10 cellular contexts compared by ENCODE assay signal in the genomic region with DNA sequence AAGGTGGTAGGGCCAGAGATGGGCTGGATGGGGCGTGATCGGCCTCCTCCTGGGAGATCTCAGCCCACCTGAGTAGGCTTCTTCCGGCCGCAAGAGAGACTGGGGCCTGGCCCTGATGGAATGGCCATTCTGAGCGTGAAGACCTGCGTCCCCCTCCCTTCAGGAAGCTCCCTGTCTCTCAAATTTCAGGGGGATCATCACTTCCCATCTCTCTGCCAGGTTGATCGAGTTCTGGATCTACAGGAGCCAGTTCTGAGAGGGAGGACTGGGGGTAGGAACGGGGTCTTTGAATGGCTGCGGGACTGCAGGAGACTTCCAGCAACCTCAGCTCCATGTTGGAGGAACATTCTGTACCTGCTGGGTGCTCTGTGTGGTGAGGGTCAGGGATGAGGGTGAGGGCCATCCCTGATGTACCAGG. TPM values are rescaled to one million over a fixed set of nuclear protein-coding genes. Genes with fewer than 3 reads are reported as not detected.
DNase-seq lines count a peak whose midpoint lies in the region; ATAC-seq and TF ChIP-seq lines count a peak whose summit lies in the region.
"Had no signal": no experiment of that assay in that cellular context is flagged by ENCODE, and none has a peak within 500 bp of the region (broad histone marks: within the 10 kb centered on the region; RNA-seq: fewer than 3 reads in every experiment).

No MANE protein-coding gene starts in this region.

- H3K36me3 ChIP-seq in ES-I3 (ENCODE audit: insufficient read depth, low read length) (no peaks in the 10 kb centered on the region), Panc1 (ENCODE audit: control insufficient read depth, insufficient read depth, low read length) (no peaks in the 10 kb centered on the region), esophagus muscularis mucosa (no peaks in the 10 kb centered on the region), rectal smooth muscle tissue (ENCODE audit: control insufficient read depth, insufficient read depth, low read length) (no peaks in the 10 kb centered on the region)
- H3K36me3 ChIP-seq: pancreas had no signal

- no peak for TF ChIP-seq CTCF in Panc1 (IDR thresholded peaks at IDR 0.05)
- no peak for TF ChIP-seq CTCF in esophagus muscularis mucosa (IDR thresholded peaks at IDR 0.05)

- peak overlapping the region; percentile 64 for H3K9ac ChIP-seq in ES-I3 (ENCODE audit: low read depth, low read length)
- peak overlapping the region; percentile 40 for H3K9ac ChIP-seq in rectal smooth muscle tissue (ENCODE audit: low read length)

- peaks cover 7% of the 10 kb centered on the region; the same call in 1 of the 2 replicates for H3K4me1 ChIP-seq in ES-I3 (ENCODE audit: insufficient read depth, low read length)
- H3K4me1 ChIP-seq in Panc1 (ENCODE audit: control insufficient read depth, insufficient read depth, low read length): no peaks in the 10 kb centered on the region; the same call in 1 of the 2 replicates
- H3K4me1 ChIP-seq in esophagus muscularis mucosa: peaks cover 14 to 16% (median 15%) of the 10 kb centered on the region in 4 donors
- peaks cover 5% of the 10 kb centered on the region for H3K4me1 ChIP-seq in rectal smooth muscle tissue (ENCODE audit: control insufficient read depth, insufficient read depth, low read length)

- ATAC-seq in Panc1: no peak
- ATAC-seq in HG03095 (IDR thresholded peaks at IDR 0.05; ENCODE audit: unreplicated experiment): no peak
- no peak for ATAC-seq in HG03139 (IDR thresholded peaks at IDR 0.05; ENCODE audit: unreplicated experiment)

- no peaks in the 10 kb centered on the region for H3K9me3 ChIP-seq in ES-I3 (ENCODE audit: control insufficient read depth, insufficient read depth, low read length)
- no peaks in the 10 kb centered on the region for H3K9me3 ChIP-seq in Panc1 (ENCODE audit: control insufficient read depth, insufficient read depth, low read depth, low read length)
- H3K9me3 ChIP-seq in esophagus muscularis mucosa: no peaks in the 10 kb centered on the region
- H3K9me3 ChIP-seq: pancreas had no signal

- H3K27ac ChIP-seq in Panc1 (ENCODE audit: low read length): peak overlapping the region; percentile 65
- peak overlapping the region; percentile 53 to 78 (median 66) for H3K27ac ChIP-seq in esophagus muscularis mucosa (replicated peaks in 1 of 4)
- peak overlapping the region; percentile 48 for H3K27ac ChIP-seq in rectal smooth muscle tissue (ENCODE audit: low read depth, low read length)

- H3K27me3 ChIP-seq in Panc1 (ENCODE audit: control insufficient read depth, insufficient read depth, low read length): no peaks in the 10 kb centered on the region
- H3K27me3 ChIP-seq in esophagus muscularis mucosa: no peaks in the 10 kb centered on the region
- no peaks in the 10 kb centered on the region for H3K27me3 ChIP-seq in rectal smooth muscle tissue (ENCODE audit: control insufficient read depth, insufficient read depth, low read length)
- H3K27me3 ChIP-seq: pancreas had no signal

- TF ChIP-seq POLR2A in esophagus muscularis mucosa (IDR thresholded peaks at IDR 0.05; ENCODE audit: low read depth): no peak

- POLR2A ChIA-PET in Panc1 (lab: Charles Lee): interaction anchor here (0.7 kb wide), 1 partner anchor 21 kb away, joined by 4 read pairs; no protein-coding TSS in a partner anchor
- POLR2A ChIA-PET in HEK293T (lab: Yijun Ruan, JAX): interaction anchor here (0.9 to 3.5 kb wide), 5 partner anchors 12 to 39 kb away, joined by 3 to 30 read pairs (median 3); partner anchors contain the start of gene PSMD3

- DNase-seq in Panc1 (ENCODE audit: low read depth, low spot score) (no peak), esophagus muscularis mucosa (ENCODE audit: extremely low spot score) (no peak), HEK293T (ENCODE audit: extremely low spot score) (no peak), NCI-H510A treated with DMSO at 0.1 percent for 48 hours (lab: John Stamatoyannopoulos, UW) (no peak)

- CTCF ChIA-PET in Panc1 (lab: Charles Lee) (interaction anchor here (0.5 kb wide), 1 partner anchor 31 kb away, joined by 3 read pairs; no protein-coding TSS in a partner anchor), HEK293T (lab: Yijun Ruan, JAX) (interaction anchor here (0.6 to 1.4 kb wide), 3 partner anchors 82 to 201 kb away, joined by 3 read pairs; no protein-coding TSS in a partner anchor)

- in situ Hi-C loops in Panc1 (cut with HindIII; ENCODE audit: low pct_unique_long_range_greater_than_20kb, low sequenced_read_pairs): no loop called here

- WGBS in esophagus muscularis mucosa: 9% methylated on average over 4 of the region's 9 CpGs

- intact Hi-C loops in Panc1 (cut with micrococcal nuclease; ENCODE audit: unreplicated experiment): no loop called here
- intact Hi-C loops in esophagus muscularis mucosa (cut with DNase I): loop anchor here (10.0 kb wide), 1 partner anchor 199 kb away; no protein-coding TSS in a partner anchor

- H3K4me3 ChIP-seq in Panc1 (ENCODE audit: low read depth in 2 of 2, low read length in 2 of 2) (peak overlapping the region; percentile 41 to 63), esophagus muscularis mucosa (peak overlapping the region; percentile 38 to 50 (median 49)), rectal smooth muscle tissue (ENCODE audit: low read length) (peak overlapping the region; percentile 72)

- no peak for TF ChIP-seq EP300 in esophagus muscularis mucosa (IDR thresholded peaks at IDR 0.05)

- BruUV-seq in Panc1 (replicated peaks; lab: Mats Ljungman, UMichigan): no TSS peak

TF ChIP-seq in HEK293T, 16 proteins besides CTCF, POLR2A, EP300 and RAD21:
- TF ChIP-seq SUZ12 (IDR thresholded peaks at IDR 0.05): no peak
- TF ChIP-seq ARNT (IDR thresholded peaks at IDR 0.05): no peak
- TF ChIP-seq TARDBP (IDR thresholded peaks at IDR 0.05): no peak
- no peak for TF ChIP-seq FOXM1 (IDR thresholded peaks at IDR 0.05; ENCODE audit: borderline replicate concordance)
- no peak for TF ChIP-seq PKNOX1 (IDR thresholded peaks at IDR 0.05)
- no peak for TF ChIP-seq HDGF (IDR thresholded peaks at IDR 0.05; ENCODE audit: borderline replicate concordance)
- TF ChIP-seq FOXK2 (IDR thresholded peaks at IDR 0.05): no peak
- no peak for TF ChIP-seq BHLHE40 (IDR thresholded peaks at IDR 0.05; ENCODE audit: borderline replicate concordance)
- no peak for TF ChIP-seq LEF1 (IDR thresholded peaks at IDR 0.05; ENCODE audit: borderline replicate concordance)
- no peak for TF ChIP-seq FOXA1 (IDR thresholded peaks at IDR 0.05)
- TF ChIP-seq L3MBTL2 (conservative IDR thresholded peaks at IDR 0.05): no peak
- TF ChIP-seq NFRKB (IDR thresholded peaks at IDR 0.05): no peak
TF ChIP-seq in HEK293T: peak in this region for 0.

RNA-seq across cellular contexts. Expression of gene GSDMA, which starts 9.3 kb away (rescaled TPM):
- total RNA-seq in Panc1 (2021; ENCODE audit: unreplicated experiment) (not detected), esophagus muscularis mucosa (under 1 TPM in 3 of 4 donors, not detected in 1; 0.11 to 0.99 (median 0.45) TPM)
- polyA plus RNA-seq in Panc1 (2012; ENCODE audit: insufficient read length): not detected
- polyA plus RNA-seq: pancreas had no signal

RNA-seq across cellular contexts. Expression of gene LRRC3C, which starts 25.9 kb away (rescaled TPM):
- not detected for total RNA-seq in Panc1 (2021; ENCODE audit: unreplicated experiment)
- polyA plus RNA-seq in Panc1 (2012; ENCODE audit: insufficient read length): not detected
- not detected for total RNA-seq in esophagus muscularis mucosa
- total RNA-seq: pancreas; T-helper 1 cell treated with Interleukin-12 subunit alpha and Interleukin-12 subunit beta and Interleukin-4 antibody, amounts not matched to agents 30 ng/mL and 1 ng/mL, for 36 hours had no signal
- polyA plus RNA-seq: pancreas had no signal

RNA-seq across cellular contexts. Expression of gene ORMDL3, which starts 26.1 kb away (rescaled TPM):
- total RNA-seq in Panc1 (2021; ENCODE audit: unreplicated experiment) (55.1 TPM), esophagus muscularis mucosa (10 to 100 TPM; 33.2 to 68.6 (median 45.9) TPM)
- polyA plus RNA-seq in Panc1 (2012; ENCODE audit: insufficient read length): 104 TPM

RNA-seq across cellular contexts. Expression of gene PSMD3, which starts 27.1 kb away (rescaled TPM):
- total RNA-seq in Panc1 (2021; ENCODE audit: unreplicated experiment): 175 TPM
- polyA plus RNA-seq in Panc1 (2012; ENCODE audit: insufficient read length): 244 TPM
- 100 to 1,000 TPM in 1 of 4 donors, 10 to 100 TPM in 3; 58.1 to 117 (median 84.0) TPM for total RNA-seq in esophagus muscularis mucosa

RNA-seq across cellular contexts. Expression of gene GSDMB, which starts 35.0 kb away (rescaled TPM):
- 2.9 TPM for total RNA-seq in Panc1 (2021; ENCODE audit: unreplicated experiment)
- 2.2 TPM for polyA plus RNA-seq in Panc1 (2012; ENCODE audit: insufficient read length)
- total RNA-seq in esophagus muscularis mucosa: 1 to 10 TPM; 1.7 to 7.1 (median 2.7) TPM
